8 cellular contexts compared by ENCODE assay signal in genomic region chrX:39730671-39731389, GRCh38.
DNase-seq lines count a peak whose midpoint lies in the region; ATAC-seq and TF ChIP-seq lines count a peak whose summit lies in the region.

No MANE protein-coding gene starts in this region.

- no TSS peak for BruUV-seq in A673 (replicated peaks; lab: Mats Ljungman, UMichigan)

- no peak overlapping the region for H3K27ac ChIP-seq in A673 (ENCODE audit: low read depth, low read length, poor library complexity, severe bottlenecking)

- POLR2A ChIA-PET in A673 (lab: Charles Lee; ENCODE audit: low non-redundant PET): no interaction called here

- TF ChIP-seq CTCF in A673 (conservative IDR thresholded peaks at IDR 0.05; ENCODE audit: low read depth, low read length): peak; percentile 64

- H3K36me3 ChIP-seq in A673 (ENCODE audit: insufficient read depth, low read length, poor library complexity, severe bottlenecking): no peaks in the 10 kb centered on the region

- H3K4me3 ChIP-seq in A673 (ENCODE audit: low read depth, low read length, poor library complexity, severe bottlenecking): no peak overlapping the region

- intact Hi-C loops in A673 (cut with micrococcal nuclease; ENCODE audit: unreplicated experiment): no loop called here

- DNase-seq in A673 (ENCODE audit: low spot score) (peak; percentile 70), NCI-H774 (lab: John Stamatoyannopoulos, UW) (peak; percentile 16), erythroblast (lab: John Stamatoyannopoulos, UW) (peak; percentile 20 to 25), middle frontal gyrus (ENCODE audit: extremely low spot score, low spot score) (peak; percentile 36), islet precursor cell (no peak)
- peak; percentile 50 for DNase-seq in activated CD8-positive, alpha-beta memory T cell treated with anti-CD3 and anti-CD28 coated beads, Interleukin-2, amount 50 U/mL, for 4 hours
- peak; percentile 12 to 24 for DNase-seq in stimulated activated CD8-positive, alpha-beta memory T cell treated with anti-CD3 and anti-CD28 coated beads, Interleukin-7, amount 100 ng/mL, for 4 hours (ENCODE audit: low read depth in 2 of 2)

- peak; percentile 63 for ATAC-seq in GM18502 (IDR thresholded peaks at IDR 0.05; ENCODE audit: poor library complexity, unreplicated experiment)

- H3K4me1 ChIP-seq in A673 (ENCODE audit: insufficient read depth, low read length, poor library complexity, severe bottlenecking): peaks cover 23% of the 10 kb centered on the region

- CTCF ChIA-PET in A673 (lab: Charles Lee): interaction anchor here (0.5 to 0.9 kb wide), 2 partner anchors 365 to 531 kb away, joined by 3 to 4 read pairs; no protein-coding TSS in a partner anchor

- no peaks in the 10 kb centered on the region for H3K27me3 ChIP-seq in A673 (replicated peaks; ENCODE audit: insufficient read depth, low read depth, low read length, poor library complexity)

- no peaks in the 10 kb centered on the region for H3K9me3 ChIP-seq in A673 (ENCODE audit: low read depth, low read length, poor library complexity, severe bottlenecking)

- TF ChIP-seq POLR2A in erythroblast (IDR thresholded peaks at IDR 0.05; ENCODE audit: low read length): no peak
